ENCODE assay signal across 1 cellular context in genomic region chr12:6235499-6235898, GRCh38.
TF ChIP-seq lines count a peak whose summit lies in the region.

No MANE protein-coding gene starts in this region.

TF ChIP-seq in HEK293, 187 proteins besides CTCF, POLR2A, EP300 and RAD21 (continued from another document):
- TF ChIP-seq ZNF514 (tag by site-specific recombination; IDR thresholded peaks at IDR 0.05) (no peak), ZBTB10 (tag by site-specific recombination; IDR thresholded peaks at IDR 0.05) (no peak), ZNF473 (tag by site-specific recombination; IDR thresholded peaks at IDR 0.05) (no peak), ZBTB20 (tag by site-specific recombination; IDR thresholded peaks at IDR 0.05) (peak; percentile 36; the same call in 1 of the 2 replicates), ZNF211 (tag by site-specific recombination; IDR thresholded peaks at IDR 0.05; ENCODE audit: low read depth) (no peak), ZNF202 (tag by site-specific recombination; IDR thresholded peaks at IDR 0.05; ENCODE audit: borderline replicate concordance) (no peak), ZNF302 (tag by site-specific recombination; IDR thresholded peaks at IDR 0.05; ENCODE audit: low read depth) (no peak), ZNF776 (tag by site-specific recombination; IDR thresholded peaks at IDR 0.05; ENCODE audit: borderline replicate concordance) (no peak), ZBTB8A (tag by site-specific recombination; IDR thresholded peaks at IDR 0.05) (peak; percentile 96), ZNF174 (tag by site-specific recombination; IDR thresholded peaks at IDR 0.05) (no peak), SCRT2 (tag by site-specific recombination; IDR thresholded peaks at IDR 0.05) (no peak), PRDM1 (tag by site-specific recombination; IDR thresholded peaks at IDR 0.05) (no peak), ZNF747 (tag by site-specific recombination; IDR thresholded peaks at IDR 0.05) (no peak), ZNF416 (tag by site-specific recombination; IDR thresholded peaks at IDR 0.05) (no peak), MYNN (tag by site-specific recombination; IDR thresholded peaks at IDR 0.05; ENCODE audit: borderline replicate concordance) (no peak), ZNF521 (tag by site-specific recombination; IDR thresholded peaks at IDR 0.05) (no peak), INSM2 (tag by site-specific recombination; IDR thresholded peaks at IDR 0.05) (no peak), ZNF530 (tag by site-specific recombination; IDR thresholded peaks at IDR 0.05; ENCODE audit: low read depth) (no peak), AEBP2 (tag by site-specific recombination; IDR thresholded peaks at IDR 0.05; ENCODE audit: borderline replicate concordance) (no peak), ZNF341 (tag by site-specific recombination; IDR thresholded peaks at IDR 0.05; ENCODE audit: low read depth) (no peak), PRDM2 (tag by site-specific recombination; IDR thresholded peaks at IDR 0.05; ENCODE audit: borderline replicate concordance) (no peak), ZNF423 (tag by site-specific recombination; IDR thresholded peaks at IDR 0.05) (peak; percentile 36; the same call in 1 of the 2 replicates), ZNF169 (tag by site-specific recombination; IDR thresholded peaks at IDR 0.05) (no peak), ZNF664 (tag by site-specific recombination; IDR thresholded peaks at IDR 0.05) (no peak), ZNF426 (tag by site-specific recombination; IDR thresholded peaks at IDR 0.05) (no peak), ZNF660 (tag by site-specific recombination; IDR thresholded peaks at IDR 0.05) (no peak), ZSCAN30 (tag by site-specific recombination; IDR thresholded peaks at IDR 0.05) (peak; percentile 40; the same call in 1 of the 2 replicates), ZNF366 (tag by site-specific recombination; conservative IDR thresholded peaks at IDR 0.05) (no peak), ZNF701 (tag by site-specific recombination; IDR thresholded peaks at IDR 0.05) (no peak), SP2 (tag by site-specific recombination; IDR thresholded peaks at IDR 0.05) (peak; percentile 25; the same call in 1 of the 2 replicates), GLIS2 (tag by site-specific recombination; IDR thresholded peaks at IDR 0.05) (no peak), ZNF830 (tag by site-specific recombination; IDR thresholded peaks at IDR 0.05; ENCODE audit: low read depth) (no peak), ZFP3 (tag by site-specific recombination; IDR thresholded peaks at IDR 0.05; ENCODE audit: low read depth) (no peak), ZNF571 (tag by site-specific recombination; IDR thresholded peaks at IDR 0.05) (no peak), ZNF629 (tag by site-specific recombination; IDR thresholded peaks at IDR 0.05) (no peak), ZNF433 (tag by site-specific recombination; IDR thresholded peaks at IDR 0.05; ENCODE audit: low read depth) (no peak), IKZF3 (tag by site-specific recombination; IDR thresholded peaks at IDR 0.05) (peak; percentile 54; the same call in 1 of the 2 replicates), ZNF585B (tag by site-specific recombination; IDR thresholded peaks at IDR 0.05) (no peak), KLF8 (tag by site-specific recombination; IDR thresholded peaks at IDR 0.05) (no peak), ZNF501 (tag by site-specific recombination; IDR thresholded peaks at IDR 0.05) (no peak), TCF7L2 (IDR thresholded peaks at IDR 0.05; ENCODE audit: borderline replicate concordance, low read depth, low read length) (no peak), SP3 (tag by site-specific recombination; IDR thresholded peaks at IDR 0.05) (no peak), ZNF843 (tag by site-specific recombination; IDR thresholded peaks at IDR 0.05) (no peak), ZNF768 (tag by site-specific recombination; IDR thresholded peaks at IDR 0.05) (no peak)
- TF ChIP-seq, protein P1, sequence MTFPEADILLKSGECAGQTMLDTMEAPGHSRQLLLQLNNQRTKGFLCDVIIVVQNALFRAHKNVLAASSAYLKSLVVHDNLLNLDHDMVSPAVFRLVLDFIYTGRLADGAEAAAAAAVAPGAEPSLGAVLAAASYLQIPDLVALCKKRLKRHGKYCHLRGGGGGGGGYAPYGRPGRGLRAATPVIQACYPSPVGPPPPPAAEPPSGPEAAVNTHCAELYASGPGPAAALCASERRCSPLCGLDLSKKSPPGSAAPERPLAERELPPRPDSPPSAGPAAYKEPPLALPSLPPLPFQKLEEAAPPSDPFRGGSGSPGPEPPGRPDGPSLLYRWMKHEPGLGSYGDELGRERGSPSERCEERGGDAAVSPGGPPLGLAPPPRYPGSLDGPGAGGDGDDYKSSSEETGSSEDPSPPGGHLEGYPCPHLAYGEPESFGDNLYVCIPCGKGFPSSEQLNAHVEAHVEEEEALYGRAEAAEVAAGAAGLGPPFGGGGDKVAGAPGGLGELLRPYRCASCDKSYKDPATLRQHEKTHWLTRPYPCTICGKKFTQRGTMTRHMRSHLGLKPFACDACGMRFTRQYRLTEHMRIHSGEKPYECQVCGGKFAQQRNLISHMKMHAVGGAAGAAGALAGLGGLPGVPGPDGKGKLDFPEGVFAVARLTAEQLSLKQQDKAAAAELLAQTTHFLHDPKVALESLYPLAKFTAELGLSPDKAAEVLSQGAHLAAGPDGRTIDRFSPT (tag by site-specific recombination; IDR thresholded peaks at IDR 0.05) = no peak
